In the genomic region with DNA sequence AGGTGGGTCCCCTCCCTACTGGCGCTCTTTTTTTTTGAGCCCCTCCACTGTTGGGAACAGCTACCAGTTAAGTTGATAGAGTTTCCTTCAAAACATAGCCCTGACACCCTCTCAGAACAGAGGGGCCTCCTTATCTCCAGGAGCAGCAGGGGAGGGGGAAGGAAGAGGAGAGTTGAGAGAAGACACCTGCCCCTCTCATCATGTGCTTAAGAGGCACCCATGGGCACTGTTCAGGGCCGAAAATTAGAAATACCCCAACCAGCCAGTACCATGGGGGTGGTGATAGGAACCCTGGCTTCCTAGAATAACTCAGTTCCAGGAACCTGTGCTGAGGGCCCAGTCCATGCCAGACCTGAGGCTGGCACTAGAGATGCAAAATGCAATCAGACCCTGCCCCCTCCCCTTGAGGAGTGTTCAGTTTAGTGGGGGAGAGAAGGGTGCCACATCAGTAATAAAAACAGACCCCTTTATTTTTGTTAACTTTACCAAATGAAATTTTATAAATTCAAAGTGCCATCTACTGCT, we compare ENCODE assay signal across 1 cellular context.
TF ChIP-seq lines count a peak whose summit lies in the region.

No MANE protein-coding gene starts in this region.

TF ChIP-seq in neural cell, 6 proteins besides CTCF, POLR2A, EP300 and RAD21 (continued from another document):
- TF ChIP-seq, protein P1, sequence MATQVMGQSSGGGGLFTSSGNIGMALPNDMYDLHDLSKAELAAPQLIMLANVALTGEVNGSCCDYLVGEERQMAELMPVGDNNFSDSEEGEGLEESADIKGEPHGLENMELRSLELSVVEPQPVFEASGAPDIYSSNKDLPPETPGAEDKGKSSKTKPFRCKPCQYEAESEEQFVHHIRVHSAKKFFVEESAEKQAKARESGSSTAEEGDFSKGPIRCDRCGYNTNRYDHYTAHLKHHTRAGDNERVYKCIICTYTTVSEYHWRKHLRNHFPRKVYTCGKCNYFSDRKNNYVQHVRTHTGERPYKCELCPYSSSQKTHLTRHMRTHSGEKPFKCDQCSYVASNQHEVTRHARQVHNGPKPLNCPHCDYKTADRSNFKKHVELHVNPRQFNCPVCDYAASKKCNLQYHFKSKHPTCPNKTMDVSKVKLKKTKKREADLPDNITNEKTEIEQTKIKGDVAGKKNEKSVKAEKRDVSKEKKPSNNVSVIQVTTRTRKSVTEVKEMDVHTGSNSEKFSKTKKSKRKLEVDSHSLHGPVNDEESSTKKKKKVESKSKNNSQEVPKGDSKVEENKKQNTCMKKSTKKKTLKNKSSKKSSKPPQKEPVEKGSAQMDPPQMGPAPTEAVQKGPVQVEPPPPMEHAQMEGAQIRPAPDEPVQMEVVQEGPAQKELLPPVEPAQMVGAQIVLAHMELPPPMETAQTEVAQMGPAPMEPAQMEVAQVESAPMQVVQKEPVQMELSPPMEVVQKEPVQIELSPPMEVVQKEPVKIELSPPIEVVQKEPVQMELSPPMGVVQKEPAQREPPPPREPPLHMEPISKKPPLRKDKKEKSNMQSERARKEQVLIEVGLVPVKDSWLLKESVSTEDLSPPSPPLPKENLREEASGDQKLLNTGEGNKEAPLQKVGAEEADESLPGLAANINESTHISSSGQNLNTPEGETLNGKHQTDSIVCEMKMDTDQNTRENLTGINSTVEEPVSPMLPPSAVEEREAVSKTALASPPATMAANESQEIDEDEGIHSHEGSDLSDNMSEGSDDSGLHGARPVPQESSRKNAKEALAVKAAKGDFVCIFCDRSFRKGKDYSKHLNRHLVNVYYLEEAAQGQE (IDR thresholded peaks at IDR 0.05; ENCODE audit: borderline replicate concordance), result no peak
- TF ChIP-seq EZH2 (IDR thresholded peaks at IDR 0.05; ENCODE audit: borderline replicate concordance, insufficient read depth, low read length, poor library complexity, severe bottlenecking), result no peak
